Comparison of ENCODE assay signal across 1 cellular context in genomic region chr17:67829331-67829730, GRCh38.
TF ChIP-seq lines count a peak whose summit lies in the region.

No MANE protein-coding gene starts in this region.

TF ChIP-seq in HEK293T, 16 proteins besides CTCF, POLR2A, EP300 and RAD21 (continued from another document):
- TF ChIP-seq FOXK2 (IDR thresholded peaks at IDR 0.05) (no peak), HDGF (IDR thresholded peaks at IDR 0.05; ENCODE audit: borderline replicate concordance) (no peak)
TF ChIP-seq in HEK293T: peak in this region for 0.
